Comparison of ENCODE assay signal across 1 cellular context in the genomic region with DNA sequence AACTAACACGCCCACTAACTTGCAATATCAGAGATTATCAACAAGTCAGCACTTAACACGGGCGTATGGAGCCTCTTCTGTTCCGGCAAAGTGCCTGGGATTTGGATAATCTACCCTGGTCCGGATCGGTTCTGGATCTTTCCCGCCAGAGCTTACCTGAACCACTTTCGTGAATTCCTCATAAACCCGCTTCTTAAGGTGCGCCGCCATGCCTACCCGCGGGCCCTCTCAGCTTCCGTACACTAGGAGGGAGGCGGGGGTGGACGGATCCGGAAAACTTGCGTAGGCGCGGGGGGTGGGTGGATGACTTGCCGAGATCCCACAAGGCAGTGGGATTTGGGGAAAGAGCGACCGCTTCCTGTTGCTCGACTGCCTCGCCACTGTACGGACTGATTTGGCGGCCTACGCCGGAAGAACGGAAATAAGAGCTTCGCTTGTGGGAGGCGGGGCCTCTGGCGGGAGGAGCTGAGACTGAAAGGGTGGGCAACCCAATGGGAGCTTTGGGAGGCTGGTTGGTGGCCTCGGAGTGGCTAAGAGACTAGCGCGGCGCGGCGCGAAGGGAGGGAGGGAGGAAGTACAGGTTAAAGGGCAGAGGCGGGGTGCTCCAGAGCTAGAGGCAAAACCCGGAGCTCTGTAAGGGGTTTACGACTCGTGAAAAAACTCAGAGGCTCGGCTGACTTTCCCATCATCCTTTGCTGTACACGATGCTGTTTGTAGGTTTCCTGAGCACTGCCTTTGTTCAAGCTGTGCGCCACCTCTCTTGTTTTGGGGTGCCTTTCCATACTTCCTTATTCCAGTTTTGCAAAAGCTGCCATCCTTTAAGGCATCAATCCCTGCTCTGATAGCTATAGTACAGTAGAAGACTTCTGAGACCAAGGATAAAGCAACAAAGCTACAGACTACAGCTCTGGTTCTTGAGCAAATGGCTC.
TF ChIP-seq lines count a peak whose summit lies in the region.

Gene INTS4 (minus strand): TSS at position 235 of the 929 bp plus-strand sequence. CDS start 25 bp downstream, at position 210.

TF ChIP-seq in HepG2, 621 proteins besides CTCF, POLR2A, EP300 and RAD21 (continued from another document and continues in another):
- TF ChIP-seq, protein P1, sequence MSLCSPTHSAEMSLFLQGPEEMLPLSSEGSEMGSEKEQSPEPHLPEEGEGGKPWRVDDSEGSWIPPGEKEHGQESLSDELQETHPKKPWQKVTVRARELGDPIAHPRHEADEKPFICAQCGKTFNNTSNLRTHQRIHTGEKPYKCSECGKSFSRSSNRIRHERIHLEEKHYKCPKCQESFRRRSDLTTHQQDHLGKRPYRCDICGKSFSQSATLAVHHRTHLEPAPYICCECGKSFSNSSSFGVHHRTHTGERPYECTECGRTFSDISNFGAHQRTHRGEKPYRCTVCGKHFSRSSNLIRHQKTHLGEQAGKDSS (CRISPR knock-in tag; IDR thresholded peaks at IDR 0.05; ENCODE audit: borderline replicate concordance, low read depth) = peak; percentile 70; the same call in 1 of the 2 replicates
- TF ChIP-seq ADNP (CRISPR knock-in tag; IDR thresholded peaks at IDR 0.05) (no peak), FOXJ3 (CRISPR knock-in tag; IDR thresholded peaks at IDR 0.05; ENCODE audit: borderline replicate concordance) (no peak; the same call in 1 of the 2 replicates), PBX2 (CRISPR knock-in tag; IDR thresholded peaks at IDR 0.05) (peak; percentile 85), HIVEP1 (CRISPR knock-in tag; IDR thresholded peaks at IDR 0.05) (peak; percentile 17; the same call in 1 of the 2 replicates), ZNF354B (CRISPR knock-in tag; IDR thresholded peaks at IDR 0.05) (no peak), IKZF1 (IDR thresholded peaks at IDR 0.05) (no peak), ELK4 (CRISPR knock-in tag; IDR thresholded peaks at IDR 0.05; ENCODE audit: borderline replicate concordance) (no peak), PITX1 (CRISPR knock-in tag; IDR thresholded peaks at IDR 0.05) (peak; percentile 71), ZBTB20 (CRISPR knock-in tag; IDR thresholded peaks at IDR 0.05; ENCODE audit: borderline replicate concordance, low read depth) (peak; percentile 87; the same call in 1 of the 2 replicates), U2AF2 (IDR thresholded peaks at IDR 0.05; ENCODE audit: low read depth, low read length) (no peak), NR2F6 (IDR thresholded peaks at IDR 0.05) (peak; percentile 94), NR2F6 (CRISPR knock-in tag; IDR thresholded peaks at IDR 0.05) (peak; percentile 80), KDM1A (CRISPR knock-in tag; IDR thresholded peaks at IDR 0.05) (no peak), ZBTB7B (CRISPR knock-in tag; IDR thresholded peaks at IDR 0.05) (0 out of 2 replicates have a peak, but pooled peaks have one; percentile 31), CBX5 (CRISPR knock-in tag; IDR thresholded peaks at IDR 0.05; ENCODE audit: borderline replicate concordance) (0 out of 2 replicates have a peak, but pooled peaks have one; percentile 68), ATF5 (CRISPR knock-in tag; IDR thresholded peaks at IDR 0.05; ENCODE audit: low read depth) (no peak), MZF1 (CRISPR knock-in tag; IDR thresholded peaks at IDR 0.05; ENCODE audit: borderline replicate concordance) (no peak), HOXA7 (CRISPR knock-in tag; IDR thresholded peaks at IDR 0.05) (no peak), RARA (CRISPR knock-in tag; IDR thresholded peaks at IDR 0.05) (0 out of 2 replicates have a peak, but pooled peaks have one; percentile 5), ZMAT5 (CRISPR knock-in tag; IDR thresholded peaks at IDR 0.05; ENCODE audit: borderline replicate concordance, low read depth) (no peak), JDP2 (CRISPR knock-in tag; IDR thresholded peaks at IDR 0.05; ENCODE audit: borderline replicate concordance) (no peak), ISX (CRISPR knock-in tag; conservative IDR thresholded peaks at IDR 0.05) (no peak), ZFP90 (CRISPR knock-in tag; IDR thresholded peaks at IDR 0.05; ENCODE audit: borderline replicate concordance) (no peak; the same call in 1 of the 2 replicates), NBN (conservative IDR thresholded peaks at IDR 0.05) (no peak), SIX4 (CRISPR knock-in tag; IDR thresholded peaks at IDR 0.05) (no peak), SKI (IDR thresholded peaks at IDR 0.05; ENCODE audit: partially characterized antibody) (peak; percentile 14)
- TF ChIP-seq, protein P2, sequence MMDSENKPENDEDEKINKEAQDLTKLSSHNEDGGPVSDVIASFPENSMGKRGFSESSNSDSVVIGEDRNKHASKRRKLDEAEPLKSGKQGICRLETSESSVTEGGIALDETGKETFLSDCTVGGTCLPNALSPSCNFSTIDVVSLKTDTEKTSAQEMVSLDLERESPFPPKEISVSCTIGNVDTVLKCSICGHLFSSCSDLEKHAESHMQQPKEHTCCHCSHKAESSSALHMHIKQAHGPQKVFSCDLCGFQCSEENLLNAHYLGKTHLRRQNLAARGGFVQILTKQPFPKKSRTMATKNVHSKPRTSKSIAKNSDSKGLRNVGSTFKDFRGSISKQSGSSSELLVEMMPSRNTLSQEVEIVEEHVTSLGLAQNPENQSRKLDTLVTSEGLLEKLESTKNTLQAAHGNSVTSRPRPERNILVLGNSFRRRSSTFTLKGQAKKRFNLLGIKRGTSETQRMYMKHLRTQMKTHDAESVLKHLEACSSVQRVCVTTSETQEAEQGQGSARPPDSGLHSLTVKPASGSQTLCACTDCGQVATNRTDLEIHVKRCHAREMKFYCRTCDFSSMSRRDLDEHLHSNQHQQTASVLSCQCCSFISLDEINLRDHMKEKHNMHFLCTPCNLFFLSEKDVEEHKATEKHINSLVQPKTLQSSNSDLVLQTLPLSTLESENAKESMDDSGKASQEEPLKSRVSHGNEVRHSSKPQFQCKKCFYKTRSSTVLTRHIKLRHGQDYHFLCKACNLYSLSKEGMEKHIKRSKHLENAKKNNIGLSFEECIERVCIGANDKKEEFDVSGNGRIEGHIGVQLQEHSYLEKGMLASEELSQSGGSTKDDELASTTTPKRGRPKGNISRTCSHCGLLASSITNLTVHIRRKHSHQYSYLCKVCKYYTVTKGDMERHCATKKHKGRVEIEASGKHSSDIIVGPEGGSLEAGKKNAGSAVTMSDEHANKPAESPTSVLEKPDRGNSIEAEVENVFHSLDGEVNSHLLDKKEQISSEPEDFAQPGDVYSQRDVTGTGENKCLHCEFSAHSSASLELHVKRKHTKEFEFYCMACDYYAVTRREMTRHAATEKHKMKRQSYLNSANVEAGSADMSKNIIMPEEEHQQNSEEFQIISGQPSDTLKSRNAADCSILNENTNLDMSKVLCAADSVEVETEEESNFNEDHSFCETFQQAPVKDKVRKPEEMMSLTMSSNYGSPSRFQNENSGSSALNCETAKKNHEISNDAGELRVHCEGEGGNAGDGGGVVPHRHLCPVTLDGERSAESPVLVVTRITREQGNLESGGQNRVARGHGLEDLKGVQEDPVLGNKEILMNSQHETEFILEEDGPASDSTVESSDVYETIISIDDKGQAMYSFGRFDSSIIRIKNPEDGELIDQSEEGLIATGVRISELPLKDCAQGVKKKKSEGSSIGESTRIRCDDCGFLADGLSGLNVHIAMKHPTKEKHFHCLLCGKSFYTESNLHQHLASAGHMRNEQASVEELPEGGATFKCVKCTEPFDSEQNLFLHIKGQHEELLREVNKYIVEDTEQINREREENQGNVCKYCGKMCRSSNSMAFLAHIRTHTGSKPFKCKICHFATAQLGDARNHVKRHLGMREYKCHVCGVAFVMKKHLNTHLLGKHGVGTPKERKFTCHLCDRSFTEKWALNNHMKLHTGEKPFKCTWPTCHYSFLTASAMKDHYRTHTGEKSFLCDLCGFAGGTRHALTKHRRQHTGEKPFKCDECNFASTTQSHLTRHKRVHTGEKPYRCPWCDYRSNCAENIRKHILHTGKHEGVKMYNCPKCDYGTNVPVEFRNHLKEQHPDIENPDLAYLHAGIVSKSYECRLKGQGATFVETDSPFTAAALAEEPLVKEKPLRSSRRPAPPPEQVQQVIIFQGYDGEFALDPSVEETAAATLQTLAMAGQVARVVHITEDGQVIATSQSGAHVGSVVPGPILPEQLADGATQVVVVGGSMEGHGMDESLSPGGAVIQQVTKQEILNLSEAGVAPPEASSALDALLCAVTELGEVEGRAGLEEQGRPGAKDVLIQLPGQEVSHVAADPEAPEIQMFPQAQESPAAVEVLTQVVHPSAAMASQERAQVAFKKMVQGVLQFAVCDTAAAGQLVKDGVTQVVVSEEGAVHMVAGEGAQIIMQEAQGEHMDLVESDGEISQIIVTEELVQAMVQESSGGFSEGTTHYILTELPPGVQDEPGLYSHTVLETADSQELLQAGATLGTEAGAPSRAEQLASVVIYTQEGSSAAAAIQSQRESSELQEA (CRISPR knock-in tag; IDR thresholded peaks at IDR 0.05; ENCODE audit: not compliant biosample characterization) = peak; percentile 67
- TF ChIP-seq, protein P3, sequence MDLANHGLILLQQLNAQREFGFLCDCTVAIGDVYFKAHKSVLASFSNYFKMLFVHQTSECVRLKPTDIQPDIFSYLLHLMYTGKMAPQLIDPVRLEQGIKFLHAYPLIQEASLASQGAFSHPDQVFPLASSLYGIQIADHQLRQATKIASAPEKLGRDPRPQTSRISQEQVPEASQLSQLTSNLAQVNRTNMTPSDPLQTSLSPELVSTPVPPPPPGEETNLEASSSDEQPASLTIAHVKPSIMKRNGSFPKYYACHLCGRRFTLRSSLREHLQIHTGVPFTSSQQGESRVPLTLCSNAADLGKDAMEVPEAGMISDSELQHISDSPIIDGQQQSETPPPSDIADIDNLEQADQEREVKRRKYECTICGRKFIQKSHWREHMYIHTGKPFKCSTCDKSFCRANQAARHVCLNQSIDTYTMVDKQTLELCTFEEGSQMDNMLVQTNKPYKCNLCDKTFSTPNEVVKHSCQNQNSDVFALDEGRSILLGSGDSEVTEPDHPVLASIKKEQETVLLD (CRISPR knock-in tag; IDR thresholded peaks at IDR 0.05; ENCODE audit: low read depth) = peak; percentile 86
- TF ChIP-seq, protein P4, sequence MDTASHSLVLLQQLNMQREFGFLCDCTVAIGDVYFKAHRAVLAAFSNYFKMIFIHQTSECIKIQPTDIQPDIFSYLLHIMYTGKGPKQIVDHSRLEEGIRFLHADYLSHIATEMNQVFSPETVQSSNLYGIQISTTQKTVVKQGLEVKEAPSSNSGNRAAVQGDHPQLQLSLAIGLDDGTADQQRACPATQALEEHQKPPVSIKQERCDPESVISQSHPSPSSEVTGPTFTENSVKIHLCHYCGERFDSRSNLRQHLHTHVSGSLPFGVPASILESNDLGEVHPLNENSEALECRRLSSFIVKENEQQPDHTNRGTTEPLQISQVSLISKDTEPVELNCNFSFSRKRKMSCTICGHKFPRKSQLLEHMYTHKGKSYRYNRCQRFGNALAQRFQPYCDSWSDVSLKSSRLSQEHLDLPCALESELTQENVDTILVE (CRISPR knock-in tag; IDR thresholded peaks at IDR 0.05) = peak; percentile 98
- TF ChIP-seq, protein P5, sequence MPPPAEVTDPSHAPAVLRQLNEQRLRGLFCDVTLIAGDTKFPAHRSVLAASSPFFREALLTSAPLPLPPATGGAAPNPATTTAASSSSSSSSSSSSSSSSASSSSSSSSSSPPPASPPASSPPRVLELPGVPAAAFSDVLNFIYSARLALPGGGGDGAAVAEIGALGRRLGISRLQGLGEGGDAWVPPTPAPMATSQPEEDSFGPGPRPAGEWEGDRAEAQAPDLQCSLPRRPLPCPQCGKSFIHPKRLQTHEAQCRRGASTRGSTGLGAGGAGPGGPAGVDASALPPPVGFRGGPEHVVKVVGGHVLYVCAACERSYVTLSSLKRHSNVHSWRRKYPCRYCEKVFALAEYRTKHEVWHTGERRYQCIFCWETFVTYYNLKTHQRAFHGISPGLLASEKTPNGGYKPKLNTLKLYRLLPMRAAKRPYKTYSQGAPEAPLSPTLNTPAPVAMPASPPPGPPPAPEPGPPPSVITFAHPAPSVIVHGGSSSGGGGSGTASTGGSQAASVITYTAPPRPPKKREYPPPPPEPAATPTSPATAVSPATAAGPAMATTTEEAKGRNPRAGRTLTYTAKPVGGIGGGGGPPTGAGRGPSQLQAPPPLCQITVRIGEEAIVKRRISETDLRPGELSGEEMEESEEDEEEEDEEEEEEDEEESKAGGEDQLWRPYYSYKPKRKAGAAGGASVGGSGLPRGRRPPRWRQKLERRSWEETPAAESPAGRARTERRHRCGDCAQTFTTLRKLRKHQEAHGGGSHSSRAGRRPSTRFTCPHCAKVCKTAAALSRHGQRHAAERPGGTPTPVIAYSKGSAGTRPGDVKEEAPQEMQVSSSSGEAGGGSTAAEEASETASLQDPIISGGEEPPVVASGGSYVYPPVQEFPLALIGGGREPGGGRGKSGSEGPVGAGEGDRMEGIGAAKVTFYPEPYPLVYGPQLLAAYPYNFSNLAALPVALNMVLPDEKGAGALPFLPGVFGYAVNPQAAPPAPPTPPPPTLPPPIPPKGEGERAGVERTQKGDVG (CRISPR knock-in tag; IDR thresholded peaks at IDR 0.05; ENCODE audit: borderline replicate concordance) = no peak; the same call in 1 of the 2 replicates
- TF ChIP-seq, protein P6, sequence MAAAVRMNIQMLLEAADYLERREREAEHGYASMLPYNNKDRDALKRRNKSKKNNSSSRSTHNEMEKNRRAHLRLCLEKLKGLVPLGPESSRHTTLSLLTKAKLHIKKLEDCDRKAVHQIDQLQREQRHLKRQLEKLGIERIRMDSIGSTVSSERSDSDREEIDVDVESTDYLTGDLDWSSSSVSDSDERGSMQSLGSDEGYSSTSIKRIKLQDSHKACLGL (CRISPR knock-in tag; IDR thresholded peaks at IDR 0.05) = no peak
